Comparison of ENCODE assay signal across 7 cellular contexts in genomic region chr17:44350733-44351226, GRCh38. TPM values are rescaled to one million over a fixed set of nuclear protein-coding genes. Genes with fewer than 3 reads are reported as not detected.
A peak's percentile ranks its signal among the peaks of the same experiment; 100 is the strongest.
DNase-seq lines count a peak whose midpoint lies in the region; ATAC-seq and TF ChIP-seq lines count a peak whose summit lies in the region.

No MANE protein-coding gene starts in this region.

- no peak overlapping the region for H3K27ac ChIP-seq in caudate nucleus (ENCODE audit: low read depth, low read length)

- no peak overlapping the region for H3K4me3 ChIP-seq in GM12864 (ENCODE audit: low read depth, low read length)

- DNase-seq in GM12864 (ENCODE audit: low read depth): no peak
- peak; percentile 56 for DNase-seq in MV-4-11 (lab: John Stamatoyannopoulos, UW)
- DNase-seq in caudate nucleus (lab: John Stamatoyannopoulos, UW): peak in 52 of 61 donors; percentile 17 to 74 (median 42)
- DNase-seq in left lobe of liver (ENCODE audit: low spot score): peak; percentile 71
- peak; percentile 57 to 61 (median 59) for DNase-seq in stimulated activated CD4-positive, alpha-beta T cell treated with anti-CD3 and anti-CD28 coated beads, TNF-alpha, amount 100 ng/mL, for 4 hours (ENCODE audit: low read depth in 3 of 3)

- TF ChIP-seq CTCF in GM12864 (IDR thresholded peaks at IDR 0.05; ENCODE audit: low read depth, low read length, missing control alignments): peak; percentile 97

- peak; percentile 72 to 75 for ATAC-seq in activated CD4-positive, CD25-positive, alpha-beta regulatory T cell treated with anti-CD3 and anti-CD28 coated beads, Interleukin-2, amount 50 U/mL, for 24 hours
- ATAC-seq in left lobe of liver (peak; percentile 84), GM18873 (IDR thresholded peaks at IDR 0.05; ENCODE audit: low FRiP score, unreplicated experiment) (no peak)

RNA-seq across cellular contexts. Expression of gene GRN, which starts 5.7 kb away (rescaled TPM):
- total RNA-seq in left lobe of liver: 111 TPM

RNA-seq across cellular contexts. Expression of gene FAM171A2, which starts 12.9 kb away (rescaled TPM):
- 0.20 TPM for total RNA-seq in left lobe of liver

RNA-seq across cellular contexts. Expression of gene SLC25A39, which starts 26.2 kb away (rescaled TPM):
- 78.6 TPM for total RNA-seq in left lobe of liver

RNA-seq across cellular contexts. Expression of gene ITGA2B, which starts 38.7 kb away (rescaled TPM):
- 1.1 TPM for total RNA-seq in left lobe of liver

RNA-seq across cellular contexts. Expression of gene RUNDC3A, which starts 42.4 kb away (rescaled TPM):
- not detected for total RNA-seq in left lobe of liver
